In genomic region chr2:231190531-231191197, GRCh38 we compare ENCODE assay signal across 9 cellular contexts. TPM values are rescaled to one million over a fixed set of nuclear protein-coding genes. Genes with fewer than 3 reads are reported as not detected.
DNase-seq lines count a peak whose midpoint lies in the region; ATAC-seq and TF ChIP-seq lines count a peak whose summit lies in the region.
"Had no signal": no experiment of that assay in that cellular context is flagged by ENCODE, and none has a peak within 500 bp of the region (broad histone marks: within the 10 kb centered on the region; RNA-seq: fewer than 3 reads in every experiment).

No MANE protein-coding gene starts in this region.

- DNase-seq in G401 (ENCODE audit: low spot score) (peak; percentile 57), cerebellar cortex (ENCODE audit: low spot score) (peak; percentile 49), psoas muscle (peak; percentile 78 to 82), SK-N-DZ (ENCODE audit: low spot score) (no peak), SKM-1 (lab: John Stamatoyannopoulos, UW; ENCODE audit: unreplicated experiment) (no peak), GM19240 (ENCODE audit: insufficient read length, low spot score) (no peak), T-helper 9 cell (no peak)
- DNase-seq: T1000 had no signal

- H3K9me3 ChIP-seq in iPS-18a (ENCODE audit: control insufficient read depth, low read depth, low read length) (no peaks in the 10 kb centered on the region), psoas muscle (no peaks in the 10 kb centered on the region)

- H3K27ac ChIP-seq in iPS-18a (ENCODE audit: low read length) (no peak overlapping the region), psoas muscle (peak overlapping the region; percentile 85)

- WGBS in psoas muscle, 3 donors: 9 to 18% (median 9%) methylated on average over 34 to 42 of the region's 42 CpGs

- ATAC-seq in psoas muscle: peak; percentile 59 to 78 (median 62)

- H3K36me3 ChIP-seq in iPS-18a (ENCODE audit: control insufficient read depth, low read depth, low read length) (no peaks in the 10 kb centered on the region), psoas muscle (ENCODE audit: insufficient read depth in 1 of 2, low read depth in 1 of 2) (no peaks in the 10 kb centered on the region)

- no peak for TF ChIP-seq CTCF in psoas muscle (IDR thresholded peaks at IDR 0.05)

- H3K4me3 ChIP-seq in iPS-18a (ENCODE audit: low read length) (peak overlapping the region; percentile 30), psoas muscle (peak overlapping the region; percentile 62)

- H3K4me1 ChIP-seq in iPS-18a (ENCODE audit: control insufficient read depth, low read depth, low read length) (no peaks in the 10 kb centered on the region), psoas muscle (peaks cover 30% of the 10 kb centered on the region)

- H3K27me3 ChIP-seq in iPS-18a (ENCODE audit: control insufficient read depth, insufficient read depth, low read length): no peaks in the 10 kb centered on the region
- H3K27me3 ChIP-seq in psoas muscle (ENCODE audit: insufficient read depth in 3 of 3, low read length in 2 of 3): no peaks in the 10 kb centered on the region

- in situ Hi-C loops in G401 (cut with HindIII; ENCODE audit: low sequenced_read_pairs): no loop called here

- no peak overlapping the region for H3K9ac ChIP-seq in iPS-18a (ENCODE audit: low read length)

- intact Hi-C loops in psoas muscle (cut with DNase I): loop anchor here in 1 of 2 donors (10.0 kb wide), 1 partner anchor 86 kb away; no protein-coding TSS in a partner anchor

RNA-seq across cellular contexts. Expression of gene ARMC9, which starts 7.8 kb away (rescaled TPM):
- 165 and 166 TPM in 2 replicates for total RNA-seq in G401 (2014; rRNA removed; shearing (Covaris generic))
- total RNA-seq in psoas muscle: 10 to 100 TPM in 1 of 4 donors, 1 to 10 TPM in 3; 1.4 to 18.4 (median 2.6) TPM
- 1 to 10 TPM; 2.1 to 2.3 (median 2.2) TPM for polyA plus RNA-seq in psoas muscle
- 18.7 and 23.3 TPM in 2 replicates for polyA plus RNA-seq in SK-N-DZ (2014; cell fraction: cytosol; rRNA removed)
- polyA plus RNA-seq in SK-N-DZ (2014; cell fraction: nucleus; rRNA removed): 11.0 and 17.2 TPM in 2 replicates

Comparison
In these comparisons a context has a peak if more than half of its experiments do, and no peak if none do; other contexts are left out.
1. DNase-seq: peak in G401 (single experiment), cerebellar cortex (single experiment) and psoas muscle (2 of 2); none in SK-N-DZ (single experiment), SKM-1 (single experiment), GM19240 (single experiment) and T-helper 9 cell (single experiment).